Comparison of ENCODE assay signal across 2 cellular contexts in the genomic region with DNA sequence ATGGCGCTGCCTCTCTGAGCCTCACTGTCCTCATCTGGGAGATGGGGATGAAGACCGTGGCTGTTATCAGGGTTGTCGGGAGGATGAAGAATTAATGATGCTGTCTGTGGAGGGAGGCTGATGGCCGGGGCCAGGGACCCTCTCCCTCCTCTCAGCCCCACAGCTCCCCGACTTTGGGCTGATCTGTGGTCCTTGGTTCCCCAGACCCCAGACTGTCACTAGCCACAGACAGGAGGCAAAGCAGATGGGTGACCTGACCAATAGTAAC. TPM values are rescaled to one million over a fixed set of nuclear protein-coding genes. Genes with fewer than 3 reads are reported as not detected.
"Had no signal": no experiment of that assay in that cellular context is flagged by ENCODE, and none has a peak within 500 bp of the region (broad histone marks: within the 10 kb centered on the region; RNA-seq: fewer than 3 reads in every experiment).

No MANE protein-coding gene starts in this region.

RNA-seq across cellular contexts. Expression of a gene that starts 1.6 kb away (rescaled TPM):
- polyA plus RNA-seq: endothelial cell of umbilical vein had no signal

RNA-seq across cellular contexts. Expression of a gene that starts 15.9 kb away (rescaled TPM):
- total RNA-seq: T-helper 1 cell treated with Interleukin-12 subunit alpha and Interleukin-12 subunit beta and Interleukin-4 antibody, amounts not matched to agents 30 ng/mL and 1 ng/mL, for 36 hours had no signal
